ENCODE assay signal across 21 cellular contexts in genomic region chr10:53236941-53237340, GRCh38.
"Had no signal": no experiment of that assay in that cellular context is flagged by ENCODE, and none has a peak within 500 bp of the region (broad histone marks: within the 10 kb centered on the region; RNA-seq: fewer than 3 reads in every experiment).

No MANE protein-coding gene starts in this region.

- DNase-seq: KBM-7, MM.1S, NCI-H1092 treated with DMSO at 0.1 percent for 48 hours, NCI-H1436, NCI-H187, NCI-H2029, NCI-H2081 treated with DMSO at 0.1 percent for 48 hours, NCI-H2171, NCI-H226, NCI-H446, NCI-H510A, NCI-H524 treated with DMSO at 0.1 percent for 48 hours, NCI-H69, NCI-H774, SHP77, SK-N-SH, SW 1271, T-cell had no signal

- H3K4me1 Mint-ChIP-seq: T-cell had no signal

- H3K27ac ChIP-seq: HL-60, RWPE1 had no signal

- H3K27ac Mint-ChIP-seq: T-cell had no signal

- H3K27me3 Mint-ChIP-seq: T-cell had no signal

- ATAC-seq: Panc1, T-cell had no signal

- H3K4me3 Mint-ChIP-seq: T-cell had no signal

- H3K36me3 Mint-ChIP-seq: T-cell had no signal
